ENCODE assay signal across 1 cellular context in the genomic region with DNA sequence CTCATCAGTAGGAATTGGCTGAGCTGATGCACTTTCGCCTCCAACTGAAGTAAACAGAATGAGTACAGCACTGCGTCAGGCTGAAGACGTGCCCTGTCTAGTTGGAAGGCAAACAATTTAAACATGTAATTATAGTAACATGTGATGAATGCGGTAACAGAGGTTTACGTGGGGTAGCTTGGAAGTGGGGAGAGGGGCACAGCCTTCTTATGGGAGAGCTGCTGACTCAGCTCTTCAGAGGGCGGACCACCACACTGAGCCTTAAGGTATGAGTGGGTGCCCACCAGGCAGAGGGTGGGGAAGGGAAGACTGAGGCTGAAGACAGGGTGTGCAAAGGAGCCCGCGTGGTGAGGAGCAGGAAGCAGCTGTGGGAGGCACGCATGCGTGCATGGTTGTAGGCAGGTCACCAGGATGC.
TF ChIP-seq lines count a peak whose summit lies in the region.

No MANE protein-coding gene starts in this region.

TF ChIP-seq in H1, 55 proteins besides CTCF, POLR2A, EP300 and RAD21:
- TF ChIP-seq SP1 (IDR thresholded peaks at IDR 0.05; ENCODE audit: low read depth, low read length) (no peak), PHF8 (conservative IDR thresholded peaks at IDR 0.05; ENCODE audit: low read depth, low read length) (no peak), NRF1 (IDR thresholded peaks at IDR 0.05; ENCODE audit: low read depth, low read length) (no peak), TEAD4 (IDR thresholded peaks at IDR 0.05; ENCODE audit: low read depth, low read length) (no peak), SIX5 (IDR thresholded peaks at IDR 0.05; ENCODE audit: low read depth, low read length) (no peak)
